In genomic region chr17:68452724-68453290, GRCh38 we compare ENCODE assay signal across 29 cellular contexts. TPM values are rescaled to one million over a fixed set of nuclear protein-coding genes. Genes with fewer than 3 reads are reported as not detected.
DNase-seq lines count a peak whose midpoint lies in the region; ATAC-seq and TF ChIP-seq lines count a peak whose summit lies in the region.
"Had no signal": no experiment of that assay in that cellular context is flagged by ENCODE, and none has a peak within 500 bp of the region (broad histone marks: within the 10 kb centered on the region; RNA-seq: fewer than 3 reads in every experiment).

No MANE protein-coding gene starts in this region.

- H3K23ac ChIP-seq in mesenchymal stem cell (ENCODE audit: low read length in 2 of 2), result no peak overlapping the region

- H3K4me3 Mint-ChIP-seq in activated naive CD4-positive, alpha-beta T cell treated with anti-CD3 and anti-CD28 coated beads, Interleukin-2, amount 10 ng/mL, durations not matched to agents 7 days and 5 days, result no peak overlapping the region
- H3K4me3 Mint-ChIP-seq: activated T-cell treated with anti-CD3 and anti-CD28 coated beads, Interleukin-2, amount 50 U/mL, for 72 hours; endodermal cell; H9 had no signal

- WGBS in heart left ventricle, 4 donors, result 52 to 68% (median 57%) methylated on average over 6 of the region's 6 CpGs
- 59% methylated on average over 6 of the region's 6 CpGs for WGBS in mesenchymal stem cell
- 51% methylated on average over 6 of the region's 6 CpGs for WGBS in suprapubic skin

- H3K36me3 ChIP-seq in heart left ventricle, result peaks cover 0 to 52% (median 49%) of the 10 kb centered on the region in 9 donors
- no peaks in the 10 kb centered on the region for H3K36me3 ChIP-seq in WERI-Rb-1
- H3K36me3 ChIP-seq in mesenchymal stem cell (ENCODE audit: control insufficient read depth in 1 of 2, insufficient read depth in 2 of 2, low read depth in 1 of 2, low read length in 2 of 2), result peaks cover 22 to 68% of the 10 kb centered on the region in 2 experiments
- H3K36me3 ChIP-seq in suprapubic skin, result peaks cover 38% of the 10 kb centered on the region

- no peak for ATAC-seq in heart left ventricle
- no peak for ATAC-seq in HG02571 (IDR thresholded peaks at IDR 0.05; ENCODE audit: unreplicated experiment)
- ATAC-seq: activated T-cell treated with anti-CD3 and anti-CD28 coated beads, Interleukin-2, amount 50 U/mL, for 72 hours; Panc1 had no signal

- DNase-seq in heart left ventricle (no peak), cardiac septum (ENCODE audit: low spot score) (no peak), WERI-Rb-1 (peak; percentile 60), mesenchymal stem cell (no peak), suprapubic skin (ENCODE audit: low spot score in 2 of 2) (no peak), SW 1271 (lab: John Stamatoyannopoulos, UW) (no peak)
- DNase-seq in activated naive CD4-positive, alpha-beta T cell treated with anti-CD3 and anti-CD28 coated beads, Interleukin-2, amount 10 ng/mL, durations not matched to agents 7 days and 5 days, result no peak
- DNase-seq: ACHN; activated naive CD4-positive, alpha-beta T cell treated with Interleukin-2 at 50 U/mL for 16 hours; activated T-cell treated with anti-CD3 and anti-CD28 coated beads, Interleukin-2, amount 50 U/mL, for 72 hours; amniotic stem cell; Calu3; cortex of kidney; endodermal cell; H9; IMR-90; kidney glomerular epithelial cell; mammary epithelial cell; NCI-H1092; NCI-H2029 treated with DMSO at 0.1 percent for 48 hours; NCI-H446 treated with DMSO at 0.1 percent for 48 hours; retina; SIG-M5; stimulated activated CD4-positive, alpha-beta T cell treated with anti-CD3 and anti-CD28 coated beads, Interleukin-12 subunit alpha, Interleukin-12 subunit beta, amount 100 ng/mL, for 4 hours; stimulated activated CD4-positive, alpha-beta T cell treated with anti-CD3 and anti-CD28 coated beads, Interleukin-4, amount 100 ng/mL, for 24 hours; stimulated activated naive CD4-positive, alpha-beta T cell; testis had no signal

- H3K9me3 ChIP-seq in heart left ventricle, result no peaks in the 10 kb centered on the region
- no peaks in the 10 kb centered on the region for H3K9me3 ChIP-seq in WERI-Rb-1 (ENCODE audit: severe bottlenecking)
- no peaks in the 10 kb centered on the region for H3K9me3 ChIP-seq in mesenchymal stem cell (ENCODE audit: control insufficient read depth, low read length)
- no peaks in the 10 kb centered on the region for H3K9me3 ChIP-seq in suprapubic skin
- H3K9me3 ChIP-seq: testis had no signal

- H3K79me1 ChIP-seq in mesenchymal stem cell (replicated peaks; ENCODE audit: low read length, poor library complexity, severe bottlenecking), result peaks cover 22% of the 10 kb centered on the region

- no peaks in the 10 kb centered on the region for H3K9me3 Mint-ChIP-seq in activated naive CD4-positive, alpha-beta T cell treated with anti-CD3 and anti-CD28 coated beads, Interleukin-2, amount 10 ng/mL, durations not matched to agents 7 days and 5 days
- H3K9me3 Mint-ChIP-seq: activated T-cell treated with anti-CD3 and anti-CD28 coated beads, Interleukin-2, amount 50 U/mL, for 72 hours; endodermal cell; H9 had no signal

- CTCF ChIA-PET in activated naive CD4-positive, alpha-beta T cell treated with anti-CD3 and anti-CD28 coated beads, Interleukin-2, amount 10 ng/mL, durations not matched to agents 7 days and 5 days (lab: Charles Lee), result interaction anchor here (0.6 to 0.9 kb wide), 2 partner anchors 15 to 122 kb away, joined by 3 to 5 read pairs; no protein-coding TSS in a partner anchor

- no peak overlapping the region for H2BK15ac ChIP-seq in mesenchymal stem cell (ENCODE audit: low read depth, poor library complexity, severe bottlenecking)

- H3K4me3 ChIP-seq in heart left ventricle (no peak overlapping the region), WERI-Rb-1 (ENCODE audit: low read depth, low read length) (no peak overlapping the region), mesenchymal stem cell (ENCODE audit: insufficient read depth in 1 of 2, low read depth in 1 of 2, low read length in 2 of 2) (peak overlapping the region in 1 of 2 experiments; percentile 55), suprapubic skin (no peak overlapping the region)
- H3K4me3 ChIP-seq: testis had no signal

- H3K27ac ChIP-seq in heart left ventricle (peak overlapping the region in 10 of 12 donors; percentile 34 to 99 (median 94)), WERI-Rb-1 (no peak overlapping the region), mesenchymal stem cell (ENCODE audit: low read length, poor library complexity, severe bottlenecking) (no peak overlapping the region), suprapubic skin (peak overlapping the region; percentile 5)

- H3K27me3 ChIP-seq in heart left ventricle, result no peaks in the 10 kb centered on the region
- no peaks in the 10 kb centered on the region for H3K27me3 ChIP-seq in WERI-Rb-1 (ENCODE audit: insufficient read depth, low read depth, severe bottlenecking)
- no peaks in the 10 kb centered on the region for H3K27me3 ChIP-seq in mesenchymal stem cell (ENCODE audit: control insufficient read depth in 1 of 2, insufficient read depth in 1 of 2, low read length in 2 of 2)
- H3K27me3 ChIP-seq in suprapubic skin, result no peaks in the 10 kb centered on the region
- H3K27me3 ChIP-seq: testis had no signal

- H3K4ac ChIP-seq in mesenchymal stem cell (ENCODE audit: low read depth in 1 of 2, low read length in 2 of 2), result no peak overlapping the region

- no peak overlapping the region for H4K8ac ChIP-seq in mesenchymal stem cell (ENCODE audit: low read length)

- no peak overlapping the region for H3K27ac Mint-ChIP-seq in activated naive CD4-positive, alpha-beta T cell treated with anti-CD3 and anti-CD28 coated beads, Interleukin-2, amount 10 ng/mL, durations not matched to agents 7 days and 5 days
- H3K27ac Mint-ChIP-seq: activated T-cell treated with anti-CD3 and anti-CD28 coated beads, Interleukin-2, amount 50 U/mL, for 72 hours; endodermal cell; H9 had no signal

- no peak for TF ChIP-seq POLR2A in heart left ventricle (IDR thresholded peaks at IDR 0.05)
- no peak for TF ChIP-seq POLR2A in suprapubic skin (IDR thresholded peaks at IDR 0.05)

- H2AFZ ChIP-seq in mesenchymal stem cell (ENCODE audit: low read depth, low read length), result no peak overlapping the region

- H3K4me2 ChIP-seq in mesenchymal stem cell (ENCODE audit: low read length, poor library complexity, severe bottlenecking), result no peak overlapping the region

- peaks cover 54% of the 10 kb centered on the region for H3K36me3 Mint-ChIP-seq in activated naive CD4-positive, alpha-beta T cell treated with anti-CD3 and anti-CD28 coated beads, Interleukin-2, amount 10 ng/mL, durations not matched to agents 7 days and 5 days

- no peak overlapping the region for H2BK12ac ChIP-seq in mesenchymal stem cell (ENCODE audit: low read length in 2 of 2)

- no peak for TF ChIP-seq CTCF in heart left ventricle (IDR thresholded peaks at IDR 0.05)
- no peak for TF ChIP-seq CTCF in WERI-Rb-1 (IDR thresholded peaks at IDR 0.05; ENCODE audit: low read depth, low read length)
- no peak for TF ChIP-seq CTCF in suprapubic skin (IDR thresholded peaks at IDR 0.05)

- no peak for TF ChIP-seq EP300 in suprapubic skin (IDR thresholded peaks at IDR 0.05)

- H2BK120ac ChIP-seq in mesenchymal stem cell (ENCODE audit: low read depth, low read length), result no peak overlapping the region

- no peak overlapping the region for H2AK5ac ChIP-seq in mesenchymal stem cell (ENCODE audit: low read length, severe bottlenecking)

- H3K9ac ChIP-seq in mesenchymal stem cell (ENCODE audit: low read length), result peak overlapping the region; percentile 56

- no peak overlapping the region for H2BK5ac ChIP-seq in mesenchymal stem cell (ENCODE audit: low read depth, low read length, poor library complexity, severe bottlenecking)

- no peak overlapping the region for H4K91ac ChIP-seq in mesenchymal stem cell (ENCODE audit: low read length)

- intact Hi-C loops in heart left ventricle (cut with DNase I), result no loop called here
- intact Hi-C loops in cardiac septum (cut with DNase I), result no loop called here

- H3K4me1 ChIP-seq in heart left ventricle (peaks cover 0 to 58% (median 40%) of the 10 kb centered on the region in 12 donors), mesenchymal stem cell (ENCODE audit: control insufficient read depth, insufficient read depth, low read depth, low read length) (peaks cover 1% of the 10 kb centered on the region), suprapubic skin (peaks cover 36% of the 10 kb centered on the region)

- H3K4me1 Mint-ChIP-seq in activated naive CD4-positive, alpha-beta T cell treated with anti-CD3 and anti-CD28 coated beads, Interleukin-2, amount 10 ng/mL, durations not matched to agents 7 days and 5 days, result peaks cover 39% of the 10 kb centered on the region

- peaks cover 1% of the 10 kb centered on the region for H3K27me3 Mint-ChIP-seq in activated naive CD4-positive, alpha-beta T cell treated with anti-CD3 and anti-CD28 coated beads, Interleukin-2, amount 10 ng/mL, durations not matched to agents 7 days and 5 days

- no peak overlapping the region for H3K18ac ChIP-seq in mesenchymal stem cell (ENCODE audit: low read depth in 1 of 2, low read length in 2 of 2)

- H3K14ac ChIP-seq in mesenchymal stem cell (ENCODE audit: low read length in 2 of 2), result no peak overlapping the region

RNA-seq across cellular contexts. Expression of gene WIPI1, which starts 4.5 kb away (rescaled TPM):
- total RNA-seq in heart left ventricle (100 to 1,000 TPM in 5 of 9 donors, 10 to 100 TPM in 4; 68.6 to 145 (median 103) TPM), cardiac septum (148 TPM), suprapubic skin (10 to 100 TPM; 19.3 to 35.1 (median 27.8) TPM)
- polyA plus RNA-seq in heart left ventricle, result 100 to 1,000 TPM in 1 of 2 donors, 10 to 100 TPM in 1; 57.1 to 128 TPM
- 197 TPM for polyA plus RNA-seq in mesenchymal stem cell (2013, experiment 1 of 2)
- 194 TPM for polyA plus RNA-seq in mesenchymal stem cell (2013, experiment 2 of 2)

RNA-seq across cellular contexts. Expression of gene PRKAR1A, which starts 59.4 kb away (rescaled TPM):
- total RNA-seq in heart left ventricle (1,000 to 10,000 TPM in 3 of 9 donors, 100 to 1,000 TPM in 6; 435 to 1,392 (median 837) TPM), cardiac septum (967 TPM), suprapubic skin (100 to 1,000 TPM; 245 to 286 (median 264) TPM)
- polyA plus RNA-seq in heart left ventricle, result 100 to 1,000 TPM; 192 to 904 TPM
- 168 TPM for polyA plus RNA-seq in mesenchymal stem cell (2013, experiment 1 of 2)
- 173 TPM for polyA plus RNA-seq in mesenchymal stem cell (2013, experiment 2 of 2)

Comparison
In these comparisons a context has a peak if more than half of its experiments do, and no peak if none do; other contexts are left out.
1. H3K27ac ChIP-seq: peak in heart left ventricle (10 of 12) and suprapubic skin (single experiment); none in WERI-Rb-1 (single experiment) and mesenchymal stem cell (single experiment).